Comparison of ENCODE assay signal across 1 cellular context in genomic region chr9:26132913-26133312, GRCh38.
TF ChIP-seq lines count a peak whose summit lies in the region.

No MANE protein-coding gene starts in this region.

TF ChIP-seq in GM23338, 12 proteins besides CTCF, POLR2A, EP300 and RAD21 (continued from another document):
- TF ChIP-seq ZNF462 (CRISPR knock-in tag; IDR thresholded peaks at IDR 0.05) = no peak
